Comparison of ENCODE assay signal across 1 cellular context in the genomic region with DNA sequence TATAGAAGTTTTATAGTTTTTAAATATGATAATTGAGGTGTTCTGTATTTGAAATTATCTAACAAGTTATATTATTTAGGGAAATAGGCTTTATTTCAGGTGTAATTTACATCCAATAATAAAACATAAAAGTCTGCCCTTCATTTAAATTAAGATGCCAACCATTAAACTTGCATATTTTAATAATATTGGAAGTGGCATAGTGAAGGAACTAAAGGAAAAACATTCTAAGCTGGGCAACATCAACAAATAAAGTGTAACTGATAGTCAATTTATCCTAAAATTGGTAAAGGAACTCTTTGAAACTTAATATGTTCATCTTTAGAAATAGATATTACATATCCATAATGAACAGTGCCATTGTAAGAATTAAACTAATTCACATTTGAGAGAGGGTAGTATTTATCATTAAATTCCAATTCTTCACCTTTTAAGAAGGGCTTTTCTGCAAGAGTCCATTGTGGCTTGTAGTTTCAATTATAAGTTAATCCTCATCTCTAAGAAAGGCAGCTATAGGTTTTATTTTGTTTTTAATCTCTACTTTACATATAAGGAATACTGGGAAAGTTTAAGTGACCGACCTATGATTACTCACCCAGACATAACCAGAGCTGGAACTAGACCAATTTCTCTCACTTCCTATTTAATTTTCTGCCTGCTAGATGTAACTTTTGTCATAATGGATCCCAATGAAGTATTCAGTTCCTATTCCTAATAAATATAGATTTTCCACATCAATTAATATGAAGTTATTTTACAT.
TF ChIP-seq lines count a peak whose summit lies in the region.

No MANE protein-coding gene starts in this region.

TF ChIP-seq in IMR-90, 13 proteins besides CTCF, POLR2A, EP300 and RAD21 (continued from another document):
- TF ChIP-seq, protein P1, sequence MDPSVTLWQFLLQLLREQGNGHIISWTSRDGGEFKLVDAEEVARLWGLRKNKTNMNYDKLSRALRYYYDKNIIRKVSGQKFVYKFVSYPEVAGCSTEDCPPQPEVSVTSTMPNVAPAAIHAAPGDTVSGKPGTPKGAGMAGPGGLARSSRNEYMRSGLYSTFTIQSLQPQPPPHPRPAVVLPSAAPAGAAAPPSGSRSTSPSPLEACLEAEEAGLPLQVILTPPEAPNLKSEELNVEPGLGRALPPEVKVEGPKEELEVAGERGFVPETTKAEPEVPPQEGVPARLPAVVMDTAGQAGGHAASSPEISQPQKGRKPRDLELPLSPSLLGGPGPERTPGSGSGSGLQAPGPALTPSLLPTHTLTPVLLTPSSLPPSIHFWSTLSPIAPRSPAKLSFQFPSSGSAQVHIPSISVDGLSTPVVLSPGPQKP (IDR thresholded peaks at IDR 0.05; ENCODE audit: borderline replicate concordance, low read depth, low read length) = no peak
- TF ChIP-seq BHLHE40 (IDR thresholded peaks at IDR 0.05; ENCODE audit: low read depth, low read length) (no peak), NFE2L2 (IDR thresholded peaks at IDR 0.05; ENCODE audit: low read depth, low read length) (no peak), RFX5 (IDR thresholded peaks at IDR 0.05; ENCODE audit: low read depth, low read length) (no peak), RCOR1 (IDR thresholded peaks at IDR 0.05; ENCODE audit: insufficient replicate concordance, low read length) (no peak), SMC3 (IDR thresholded peaks at IDR 0.05; ENCODE audit: low read depth, low read length) (no peak), MAFK (IDR thresholded peaks at IDR 0.05; ENCODE audit: low read depth, low read length) (no peak)
- TF ChIP-seq, protein P2, sequence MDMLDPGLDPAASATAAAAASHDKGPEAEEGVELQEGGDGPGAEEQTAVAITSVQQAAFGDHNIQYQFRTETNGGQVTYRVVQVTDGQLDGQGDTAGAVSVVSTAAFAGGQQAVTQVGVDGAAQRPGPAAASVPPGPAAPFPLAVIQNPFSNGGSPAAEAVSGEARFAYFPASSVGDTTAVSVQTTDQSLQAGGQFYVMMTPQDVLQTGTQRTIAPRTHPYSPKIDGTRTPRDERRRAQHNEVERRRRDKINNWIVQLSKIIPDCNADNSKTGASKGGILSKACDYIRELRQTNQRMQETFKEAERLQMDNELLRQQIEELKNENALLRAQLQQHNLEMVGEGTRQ (IDR thresholded peaks at IDR 0.05; ENCODE audit: low read depth, low read length) = no peak
